Comparison of ENCODE assay signal across 2 cellular contexts in the genomic region with DNA sequence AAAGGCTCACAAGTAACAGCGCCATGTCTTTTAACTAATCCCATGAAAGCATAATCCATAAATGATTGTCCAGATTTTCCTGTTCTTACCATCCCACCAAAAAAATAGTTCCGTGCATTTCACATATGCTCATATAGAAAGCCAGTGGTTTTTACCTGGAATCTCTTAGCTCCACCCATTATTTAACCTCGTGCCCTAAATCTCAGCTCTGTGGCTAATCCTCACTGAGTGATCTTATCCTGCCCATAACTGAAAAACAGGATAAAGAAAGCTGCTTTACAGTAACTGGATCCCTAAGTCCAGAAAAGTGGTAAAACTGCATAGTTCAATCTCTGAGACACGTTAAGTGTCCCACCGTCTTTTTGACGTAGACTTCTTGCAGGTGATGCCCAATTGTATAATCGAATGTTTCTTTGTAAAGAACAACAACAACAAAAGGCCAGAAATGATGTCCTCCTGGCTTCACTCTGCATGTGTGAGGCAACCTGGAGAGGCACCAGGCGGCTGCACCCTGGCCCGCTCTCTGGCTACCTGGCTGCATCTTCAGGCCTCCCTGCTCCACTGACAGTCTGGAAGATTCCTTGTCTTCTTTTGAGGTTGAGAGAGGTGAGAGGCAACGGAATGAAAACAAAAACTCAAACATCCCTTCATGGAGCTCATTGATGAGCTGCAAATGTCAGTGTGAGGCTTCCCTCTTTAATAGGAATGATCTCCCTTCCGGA.
TF ChIP-seq lines count a peak whose summit lies in the region.

No MANE protein-coding gene starts in this region.

TF ChIP-seq in SK-N-SH, 30 proteins besides CTCF, POLR2A, EP300 and RAD21 (continued from another document):
- TF ChIP-seq, protein P1, sequence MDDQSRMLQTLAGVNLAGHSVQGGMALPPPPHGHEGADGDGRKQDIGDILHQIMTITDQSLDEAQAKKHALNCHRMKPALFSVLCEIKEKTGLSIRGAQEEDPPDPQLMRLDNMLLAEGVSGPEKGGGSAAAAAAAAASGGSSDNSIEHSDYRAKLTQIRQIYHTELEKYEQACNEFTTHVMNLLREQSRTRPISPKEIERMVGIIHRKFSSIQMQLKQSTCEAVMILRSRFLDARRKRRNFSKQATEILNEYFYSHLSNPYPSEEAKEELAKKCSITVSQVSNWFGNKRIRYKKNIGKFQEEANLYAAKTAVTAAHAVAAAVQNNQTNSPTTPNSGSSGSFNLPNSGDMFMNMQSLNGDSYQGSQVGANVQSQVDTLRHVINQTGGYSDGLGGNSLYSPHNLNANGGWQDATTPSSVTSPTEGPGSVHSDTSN (IDR thresholded peaks at IDR 0.05), result no peak
- TF ChIP-seq, protein P2, sequence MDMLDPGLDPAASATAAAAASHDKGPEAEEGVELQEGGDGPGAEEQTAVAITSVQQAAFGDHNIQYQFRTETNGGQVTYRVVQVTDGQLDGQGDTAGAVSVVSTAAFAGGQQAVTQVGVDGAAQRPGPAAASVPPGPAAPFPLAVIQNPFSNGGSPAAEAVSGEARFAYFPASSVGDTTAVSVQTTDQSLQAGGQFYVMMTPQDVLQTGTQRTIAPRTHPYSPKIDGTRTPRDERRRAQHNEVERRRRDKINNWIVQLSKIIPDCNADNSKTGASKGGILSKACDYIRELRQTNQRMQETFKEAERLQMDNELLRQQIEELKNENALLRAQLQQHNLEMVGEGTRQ (IDR thresholded peaks at IDR 0.05; ENCODE audit: borderline replicate concordance, low read depth, low read length), result no peak
- no peak for TF ChIP-seq YY1 (IDR thresholded peaks at IDR 0.05; ENCODE audit: low read depth)
- TF ChIP-seq SMC3 (IDR thresholded peaks at IDR 0.05; ENCODE audit: low read depth, low read length), result no peak
- TF ChIP-seq, protein P3, sequence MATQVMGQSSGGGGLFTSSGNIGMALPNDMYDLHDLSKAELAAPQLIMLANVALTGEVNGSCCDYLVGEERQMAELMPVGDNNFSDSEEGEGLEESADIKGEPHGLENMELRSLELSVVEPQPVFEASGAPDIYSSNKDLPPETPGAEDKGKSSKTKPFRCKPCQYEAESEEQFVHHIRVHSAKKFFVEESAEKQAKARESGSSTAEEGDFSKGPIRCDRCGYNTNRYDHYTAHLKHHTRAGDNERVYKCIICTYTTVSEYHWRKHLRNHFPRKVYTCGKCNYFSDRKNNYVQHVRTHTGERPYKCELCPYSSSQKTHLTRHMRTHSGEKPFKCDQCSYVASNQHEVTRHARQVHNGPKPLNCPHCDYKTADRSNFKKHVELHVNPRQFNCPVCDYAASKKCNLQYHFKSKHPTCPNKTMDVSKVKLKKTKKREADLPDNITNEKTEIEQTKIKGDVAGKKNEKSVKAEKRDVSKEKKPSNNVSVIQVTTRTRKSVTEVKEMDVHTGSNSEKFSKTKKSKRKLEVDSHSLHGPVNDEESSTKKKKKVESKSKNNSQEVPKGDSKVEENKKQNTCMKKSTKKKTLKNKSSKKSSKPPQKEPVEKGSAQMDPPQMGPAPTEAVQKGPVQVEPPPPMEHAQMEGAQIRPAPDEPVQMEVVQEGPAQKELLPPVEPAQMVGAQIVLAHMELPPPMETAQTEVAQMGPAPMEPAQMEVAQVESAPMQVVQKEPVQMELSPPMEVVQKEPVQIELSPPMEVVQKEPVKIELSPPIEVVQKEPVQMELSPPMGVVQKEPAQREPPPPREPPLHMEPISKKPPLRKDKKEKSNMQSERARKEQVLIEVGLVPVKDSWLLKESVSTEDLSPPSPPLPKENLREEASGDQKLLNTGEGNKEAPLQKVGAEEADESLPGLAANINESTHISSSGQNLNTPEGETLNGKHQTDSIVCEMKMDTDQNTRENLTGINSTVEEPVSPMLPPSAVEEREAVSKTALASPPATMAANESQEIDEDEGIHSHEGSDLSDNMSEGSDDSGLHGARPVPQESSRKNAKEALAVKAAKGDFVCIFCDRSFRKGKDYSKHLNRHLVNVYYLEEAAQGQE (IDR thresholded peaks at IDR 0.05; ENCODE audit: low read depth, low read length), result no peak
- TF ChIP-seq GABPA (IDR thresholded peaks at IDR 0.05; ENCODE audit: low read depth), result no peak
- TF ChIP-seq RXRA (IDR thresholded peaks at IDR 0.05; ENCODE audit: borderline replicate concordance, low read depth), result no peak
- no peak for TF ChIP-seq TEAD4 (IDR thresholded peaks at IDR 0.05; ENCODE audit: borderline replicate concordance, insufficient read depth)
- TF ChIP-seq MEF2A (IDR thresholded peaks at IDR 0.05; ENCODE audit: borderline replicate concordance, low read depth), result no peak
- no peak for TF ChIP-seq CHD2 (IDR thresholded peaks at IDR 0.05; ENCODE audit: low read length, partially characterized antibody)
TF ChIP-seq in SK-N-SH: peak in this region for 0.

TF ChIP-seq in SK-N-SH treated with all-trans-retinoic acid at 6 μM for 48 hours, 23 proteins besides CTCF, POLR2A, EP300 and RAD21:
- TF ChIP-seq, protein P4, sequence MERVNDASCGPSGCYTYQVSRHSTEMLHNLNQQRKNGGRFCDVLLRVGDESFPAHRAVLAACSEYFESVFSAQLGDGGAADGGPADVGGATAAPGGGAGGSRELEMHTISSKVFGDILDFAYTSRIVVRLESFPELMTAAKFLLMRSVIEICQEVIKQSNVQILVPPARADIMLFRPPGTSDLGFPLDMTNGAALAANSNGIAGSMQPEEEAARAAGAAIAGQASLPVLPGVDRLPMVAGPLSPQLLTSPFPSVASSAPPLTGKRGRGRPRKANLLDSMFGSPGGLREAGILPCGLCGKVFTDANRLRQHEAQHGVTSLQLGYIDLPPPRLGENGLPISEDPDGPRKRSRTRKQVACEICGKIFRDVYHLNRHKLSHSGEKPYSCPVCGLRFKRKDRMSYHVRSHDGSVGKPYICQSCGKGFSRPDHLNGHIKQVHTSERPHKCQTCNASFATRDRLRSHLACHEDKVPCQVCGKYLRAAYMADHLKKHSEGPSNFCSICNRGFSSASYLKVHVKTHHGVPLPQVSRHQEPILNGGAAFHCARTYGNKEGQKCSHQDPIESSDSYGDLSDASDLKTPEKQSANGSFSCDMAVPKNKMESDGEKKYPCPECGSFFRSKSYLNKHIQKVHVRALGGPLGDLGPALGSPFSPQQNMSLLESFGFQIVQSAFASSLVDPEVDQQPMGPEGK (CRISPR knock-in tag; IDR thresholded peaks at IDR 0.05; ENCODE audit: borderline replicate concordance), result no peak
- no peak for TF ChIP-seq GLIS3 (CRISPR knock-in tag; IDR thresholded peaks at IDR 0.05)
- no peak for TF ChIP-seq ZFP30 (CRISPR knock-in tag; IDR thresholded peaks at IDR 0.05)
- no peak for TF ChIP-seq RARB (CRISPR knock-in tag; IDR thresholded peaks at IDR 0.05)
- TF ChIP-seq, protein P5, sequence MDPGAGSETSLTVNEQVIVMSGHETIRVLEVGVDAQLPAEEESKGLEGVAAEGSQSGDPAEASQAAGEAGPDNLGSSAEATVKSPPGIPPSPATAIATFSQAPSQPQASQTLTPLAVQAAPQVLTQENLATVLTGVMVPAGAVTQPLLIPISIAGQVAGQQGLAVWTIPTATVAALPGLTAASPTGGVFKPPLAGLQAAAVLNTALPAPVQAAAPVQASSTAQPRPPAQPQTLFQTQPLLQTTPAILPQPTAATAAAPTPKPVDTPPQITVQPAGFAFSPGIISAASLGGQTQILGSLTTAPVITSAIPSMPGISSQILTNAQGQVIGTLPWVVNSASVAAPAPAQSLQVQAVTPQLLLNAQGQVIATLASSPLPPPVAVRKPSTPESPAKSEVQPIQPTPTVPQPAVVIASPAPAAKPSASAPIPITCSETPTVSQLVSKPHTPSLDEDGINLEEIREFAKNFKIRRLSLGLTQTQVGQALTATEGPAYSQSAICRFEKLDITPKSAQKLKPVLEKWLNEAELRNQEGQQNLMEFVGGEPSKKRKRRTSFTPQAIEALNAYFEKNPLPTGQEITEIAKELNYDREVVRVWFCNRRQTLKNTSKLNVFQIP (CRISPR knock-in tag; IDR thresholded peaks at IDR 0.05; ENCODE audit: borderline replicate concordance, low read depth), result no peak
- TF ChIP-seq SNAI2 (CRISPR knock-in tag; IDR thresholded peaks at IDR 0.05), result no peak
- no peak for TF ChIP-seq TOX (CRISPR knock-in tag; IDR thresholded peaks at IDR 0.05; ENCODE audit: borderline replicate concordance)
- no peak for TF ChIP-seq CSDC2 (CRISPR knock-in tag; IDR thresholded peaks at IDR 0.05)
- TF ChIP-seq TCF4 (CRISPR knock-in tag; IDR thresholded peaks at IDR 0.05; ENCODE audit: borderline replicate concordance), result no peak
- TF ChIP-seq ARNTL (CRISPR knock-in tag; IDR thresholded peaks at IDR 0.05; ENCODE audit: borderline replicate concordance, low read depth), result no peak
- TF ChIP-seq ISL1 (CRISPR knock-in tag; IDR thresholded peaks at IDR 0.05), result no peak
- no peak for TF ChIP-seq BACH2 (CRISPR knock-in tag; IDR thresholded peaks at IDR 0.05; ENCODE audit: borderline replicate concordance)
- TF ChIP-seq ESRRG (CRISPR knock-in tag; IDR thresholded peaks at IDR 0.05), result no peak
- no peak for TF ChIP-seq ZNF70 (CRISPR knock-in tag; IDR thresholded peaks at IDR 0.05)
- no peak for TF ChIP-seq PPARA (CRISPR knock-in tag; IDR thresholded peaks at IDR 0.05; ENCODE audit: borderline replicate concordance)
- TF ChIP-seq ZC3H10 (CRISPR knock-in tag; IDR thresholded peaks at IDR 0.05), result no peak
- no peak for TF ChIP-seq ZFP3 (CRISPR knock-in tag; IDR thresholded peaks at IDR 0.05)
TF ChIP-seq in SK-N-SH treated with all-trans-retinoic acid at 6 μM for 48 hours: peak in this region for 0.
